ENCODE assay signal across 1 cellular context in the genomic region with DNA sequence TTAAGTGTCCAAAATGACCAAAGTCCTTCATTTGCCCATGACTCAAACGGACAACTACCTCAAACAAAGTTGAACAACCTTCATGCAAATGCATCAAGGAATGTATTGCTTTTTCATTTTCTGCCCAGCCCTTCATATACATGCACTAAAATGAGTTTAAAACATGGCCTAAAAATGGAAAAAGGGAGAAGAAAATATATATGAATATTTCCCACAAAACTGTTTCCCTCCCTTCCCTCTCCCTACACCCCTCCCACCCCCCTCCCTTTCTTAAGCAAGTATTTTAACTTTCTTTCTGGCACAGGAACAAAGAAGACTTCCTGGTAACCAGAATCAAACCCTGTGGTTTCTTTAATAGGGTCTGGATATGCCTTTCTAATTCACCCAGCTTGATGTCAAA.
TF ChIP-seq lines count a peak whose summit lies in the region.

No MANE protein-coding gene starts in this region.

TF ChIP-seq in HepG2, 621 proteins besides CTCF, POLR2A, EP300 and RAD21:
- peak; percentile 93 for TF ChIP-seq HNRNPK (IDR thresholded peaks at IDR 0.05; ENCODE audit: low read depth, low read length, poor library complexity, severe bottlenecking)
- TF ChIP-seq ZMYM3 (CRISPR knock-in tag; IDR thresholded peaks at IDR 0.05) = no peak
- peak; percentile 66 for TF ChIP-seq PCBP2 (optimal IDR thresholded peaks at IDR 0.05; ENCODE audit: low read depth, low read length, poor library complexity, severe bottlenecking)
- TF ChIP-seq, protein P1, sequence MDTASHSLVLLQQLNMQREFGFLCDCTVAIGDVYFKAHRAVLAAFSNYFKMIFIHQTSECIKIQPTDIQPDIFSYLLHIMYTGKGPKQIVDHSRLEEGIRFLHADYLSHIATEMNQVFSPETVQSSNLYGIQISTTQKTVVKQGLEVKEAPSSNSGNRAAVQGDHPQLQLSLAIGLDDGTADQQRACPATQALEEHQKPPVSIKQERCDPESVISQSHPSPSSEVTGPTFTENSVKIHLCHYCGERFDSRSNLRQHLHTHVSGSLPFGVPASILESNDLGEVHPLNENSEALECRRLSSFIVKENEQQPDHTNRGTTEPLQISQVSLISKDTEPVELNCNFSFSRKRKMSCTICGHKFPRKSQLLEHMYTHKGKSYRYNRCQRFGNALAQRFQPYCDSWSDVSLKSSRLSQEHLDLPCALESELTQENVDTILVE (CRISPR knock-in tag; IDR thresholded peaks at IDR 0.05) = no peak
